ENCODE assay signal across 9 cellular contexts in the genomic region with DNA sequence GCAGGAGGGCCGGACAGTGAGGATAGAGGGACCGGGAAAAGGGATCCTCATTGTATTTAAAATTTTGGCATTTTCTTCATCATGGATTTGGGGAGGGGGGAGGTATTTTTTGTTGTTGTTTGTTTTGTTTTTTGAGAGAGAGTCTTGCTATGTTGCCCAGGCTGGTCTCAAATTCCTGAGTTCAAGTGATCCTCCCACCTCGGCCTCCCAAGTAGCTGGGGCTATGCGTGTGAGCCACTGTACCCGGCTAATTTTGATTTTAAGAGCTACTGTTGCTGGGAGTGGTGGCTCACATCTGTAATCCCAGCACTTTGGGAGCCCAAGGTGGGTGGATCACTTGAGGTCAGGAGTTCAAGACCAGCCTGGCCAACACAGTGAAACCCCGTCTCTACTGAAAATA. TPM values are rescaled to one million over a fixed set of nuclear protein-coding genes. Genes with fewer than 3 reads are reported as not detected.
"Had no signal": no experiment of that assay in that cellular context is flagged by ENCODE, and none has a peak within 500 bp of the region (broad histone marks: within the 10 kb centered on the region; RNA-seq: fewer than 3 reads in every experiment).

No MANE protein-coding gene starts in this region.

RNA-seq across cellular contexts. Expression of gene PRCD, which starts 25.5 kb away (rescaled TPM):
- polyA plus RNA-seq: aorta had no signal

RNA-seq across cellular contexts. Expression of gene AANAT, which starts 47.0 kb away (rescaled TPM):
- total RNA-seq: aorta, breast epithelium, chondrocyte, esophagus squamous epithelium, left cardiac atrium, lung microvascular endothelial cell, mucosa of descending colon, neural crest cell, ovary had no signal
- polyA plus RNA-seq: aorta, ovary had no signal
